16 cellular contexts compared by ENCODE assay signal in genomic region chr11:36454551-36454950, GRCh38. TPM values are rescaled to one million over a fixed set of nuclear protein-coding genes. Genes with fewer than 3 reads are reported as not detected.
DNase-seq lines count a peak whose midpoint lies in the region; ATAC-seq and TF ChIP-seq lines count a peak whose summit lies in the region.
"Had no signal": no experiment of that assay in that cellular context is flagged by ENCODE, and none has a peak within 500 bp of the region (broad histone marks: within the 10 kb centered on the region; RNA-seq: fewer than 3 reads in every experiment).

No MANE protein-coding gene starts in this region.

- no peak overlapping the region for H3K9ac ChIP-seq in neural progenitor cell

- intact Hi-C loops in right cardiac atrium (cut with DNase I), result no loop called here
- intact Hi-C loops in Right ventricle myocardium inferior (cut with DNase I), result no loop called here
- intact Hi-C loops in dendritic cell treated with granulocyte-macrophage colony-stimulating factor and Interleukin-4, amounts not matched to agents 40 ng/mL and 50 ng/mL, for 4 days (cut with micrococcal nuclease), result no loop called here
- intact Hi-C loops in upper lobe of right lung (cut with DNase I), result no loop called here

- H3K4me3 ChIP-seq in right cardiac atrium (ENCODE audit: low read length) (no peak overlapping the region), neural progenitor cell (peak overlapping the region; percentile 10), upper lobe of right lung (no peak overlapping the region), H7 (ENCODE audit: insufficient read depth, low read depth, low read length) (no peak overlapping the region)
- H3K4me3 ChIP-seq: adrenal gland had no signal

- H3K27me3 ChIP-seq in right cardiac atrium (ENCODE audit: control insufficient read depth, insufficient read depth) (no peaks in the 10 kb centered on the region), neural progenitor cell (no peaks in the 10 kb centered on the region), upper lobe of right lung (no peaks in the 10 kb centered on the region), H7 (ENCODE audit: control insufficient read depth, insufficient read depth, low read length) (no peaks in the 10 kb centered on the region)
- H3K27me3 ChIP-seq: adrenal gland had no signal

- H3K27ac ChIP-seq in right cardiac atrium (ENCODE audit: low read length), result no peak overlapping the region
- peak overlapping the region; percentile 92 for H3K27ac ChIP-seq in neural progenitor cell
- peak overlapping the region; percentile 76 for H3K27ac ChIP-seq in upper lobe of right lung

- H2AFZ ChIP-seq in neural progenitor cell (replicated peaks), result no peak overlapping the region

- H3K27ac Mint-ChIP-seq in dendritic cell treated with granulocyte-macrophage colony-stimulating factor and Interleukin-4, amounts not matched to agents 40 ng/mL and 50 ng/mL, for 4 days, result peak overlapping the region; percentile 37
- peak overlapping the region; percentile 99 for H3K27ac Mint-ChIP-seq in neural progenitor cell
- H3K27ac Mint-ChIP-seq: activated CD4-positive, alpha-beta T cell treated with anti-CD3 and anti-CD28 coated beads, Interleukin-2, amount 10 ng/mL, durations not matched to agents 7 days and 5 days; activated T-cell treated with anti-CD3 and anti-CD28 coated beads, Interleukin-2, amount 50 U/mL, for 72 hours had no signal

- no peaks in the 10 kb centered on the region for H3K9me3 Mint-ChIP-seq in dendritic cell treated with granulocyte-macrophage colony-stimulating factor and Interleukin-4, amounts not matched to agents 40 ng/mL and 50 ng/mL, for 4 days
- H3K9me3 Mint-ChIP-seq in neural progenitor cell, result no peaks in the 10 kb centered on the region
- H3K9me3 Mint-ChIP-seq: activated CD4-positive, alpha-beta T cell treated with anti-CD3 and anti-CD28 coated beads, Interleukin-2, amount 10 ng/mL, durations not matched to agents 7 days and 5 days; activated T-cell treated with anti-CD3 and anti-CD28 coated beads, Interleukin-2, amount 50 U/mL, for 72 hours; T-helper 1 cell treated with Interleukin-12 subunit alpha and Interleukin-12 subunit beta and Interleukin-4 antibody, amounts not matched to agents 30 μg/mL and 1 μg/mL, for 36 hours had no signal

- H3K36me3 Mint-ChIP-seq in dendritic cell treated with granulocyte-macrophage colony-stimulating factor and Interleukin-4, amounts not matched to agents 40 ng/mL and 50 ng/mL, for 4 days (ENCODE audit: low read depth), result no peaks in the 10 kb centered on the region
- peaks cover 31% of the 10 kb centered on the region for H3K36me3 Mint-ChIP-seq in neural progenitor cell

- H3K36me3 ChIP-seq in neural progenitor cell (no peaks in the 10 kb centered on the region), upper lobe of right lung (peaks cover 7% of the 10 kb centered on the region), H7 (replicated peaks; ENCODE audit: control insufficient read depth, insufficient read depth, low read length) (no peaks in the 10 kb centered on the region)
- H3K36me3 ChIP-seq: adrenal gland had no signal

- H4K20me1 ChIP-seq in neural progenitor cell (ENCODE audit: low read depth), result no peaks in the 10 kb centered on the region

- DNase-seq in right cardiac atrium (peak in 2 of 3 donors; percentile 61 to 64), Right ventricle myocardium inferior (ENCODE audit: missing footprints) (no peak), neural progenitor cell (ENCODE audit: low spot score) (no peak), upper lobe of right lung (no peak), H7 (no peak)
- DNase-seq: activated CD4-positive, alpha-beta T cell treated with anti-CD3 and anti-CD28 coated beads, Interleukin-2, amount 10 ng/mL, durations not matched to agents 7 days and 5 days; activated T-cell treated with anti-CD3 and anti-CD28 coated beads, Interleukin-2, amount 50 U/mL, for 72 hours; adrenal gland; foreskin melanocyte; left colon; NCI-H1105 treated with DMSO at 0.1 percent for 48 hours had no signal

- H3K4me1 Mint-ChIP-seq in dendritic cell treated with granulocyte-macrophage colony-stimulating factor and Interleukin-4, amounts not matched to agents 40 ng/mL and 50 ng/mL, for 4 days (ENCODE audit: low read depth), result peaks cover 53% of the 10 kb centered on the region
- H3K4me1 Mint-ChIP-seq in neural progenitor cell, result peaks cover 58% of the 10 kb centered on the region

- peaks cover 36% of the 10 kb centered on the region for H3F3A ChIP-seq in neural progenitor cell (ENCODE audit: low read depth)

- peaks cover 9% of the 10 kb centered on the region for H3K4me1 ChIP-seq in right cardiac atrium (ENCODE audit: control insufficient read depth, insufficient read depth, low read length)
- peaks cover 48% of the 10 kb centered on the region for H3K4me1 ChIP-seq in neural progenitor cell
- H3K4me1 ChIP-seq in upper lobe of right lung, result peaks cover 40% of the 10 kb centered on the region

- H3K9me3 ChIP-seq in right cardiac atrium (ENCODE audit: control insufficient read depth, low read length) (no peaks in the 10 kb centered on the region), neural progenitor cell (ENCODE audit: low read depth) (no peaks in the 10 kb centered on the region), upper lobe of right lung (no peaks in the 10 kb centered on the region)
- H3K9me3 ChIP-seq: adrenal gland had no signal

- no peak for TF ChIP-seq CTCF in neural progenitor cell (IDR thresholded peaks at IDR 0.05)
- TF ChIP-seq CTCF in upper lobe of right lung (IDR thresholded peaks at IDR 0.05), result no peak

- WGBS in right cardiac atrium, result 88% methylated on average over 18 of the region's 18 CpGs

- H3K79me2 ChIP-seq in neural progenitor cell (ENCODE audit: low read depth), result no peaks in the 10 kb centered on the region

- no peak overlapping the region for H3K4me3 Mint-ChIP-seq in dendritic cell treated with granulocyte-macrophage colony-stimulating factor and Interleukin-4, amounts not matched to agents 40 ng/mL and 50 ng/mL, for 4 days
- H3K4me3 Mint-ChIP-seq in neural progenitor cell, result peak overlapping the region; percentile 75
- H3K4me3 Mint-ChIP-seq: activated CD4-positive, alpha-beta T cell treated with anti-CD3 and anti-CD28 coated beads, Interleukin-2, amount 10 ng/mL, durations not matched to agents 7 days and 5 days; activated T-cell treated with anti-CD3 and anti-CD28 coated beads, Interleukin-2, amount 50 U/mL, for 72 hours; T-helper 1 cell treated with Interleukin-12 subunit alpha and Interleukin-12 subunit beta and Interleukin-4 antibody, amounts not matched to agents 30 μg/mL and 1 μg/mL, for 36 hours had no signal

- peaks cover 41% of the 10 kb centered on the region for H3K27me3 Mint-ChIP-seq in dendritic cell treated with granulocyte-macrophage colony-stimulating factor and Interleukin-4, amounts not matched to agents 40 ng/mL and 50 ng/mL, for 4 days
- peaks cover 9% of the 10 kb centered on the region for H3K27me3 Mint-ChIP-seq in neural progenitor cell (ENCODE audit: insufficient read depth, low read depth)
- H3K27me3 Mint-ChIP-seq: activated CD4-positive, alpha-beta T cell treated with anti-CD3 and anti-CD28 coated beads, Interleukin-2, amount 10 ng/mL, durations not matched to agents 7 days and 5 days had no signal

- no peak for ATAC-seq in right cardiac atrium
- no peak for ATAC-seq in Right ventricle myocardium inferior
- no peak for ATAC-seq in upper lobe of right lung
- ATAC-seq in HG02973 (IDR thresholded peaks at IDR 0.05; ENCODE audit: unreplicated experiment), result no peak
- no peak for ATAC-seq in GM21576 (IDR thresholded peaks at IDR 0.05; ENCODE audit: unreplicated experiment)
- ATAC-seq: activated T-cell treated with anti-CD3 and anti-CD28 coated beads, Interleukin-2, amount 50 U/mL, for 72 hours; Panc1 had no signal

- H3K4me2 ChIP-seq in neural progenitor cell, result peak overlapping the region; percentile 58

RNA-seq across cellular contexts. Expression of gene TRAF6, which starts 55.5 kb away (rescaled TPM):
- total RNA-seq in right cardiac atrium, result 10 to 100 TPM; 11.4 to 13.8 (median 11.8) TPM
- 4.1 TPM for polyA plus RNA-seq in right cardiac atrium
- 12.1 TPM for total RNA-seq in Right ventricle myocardium inferior
- 11.0 and 11.5 TPM in 2 replicates for total RNA-seq in neural progenitor cell (ENCODE audit: low replicate concordance)
- 13.5 TPM for total RNA-seq in upper lobe of right lung
- total RNA-seq in H7 (2014; rRNA removed; shearing (Covaris generic)), result 6.0 and 6.9 TPM in 2 replicates

Comparison
In these comparisons a context has a peak if more than half of its experiments do, and no peak if none do; other contexts are left out.
1. DNase-seq: peak in right cardiac atrium (2 of 3); none in Right ventricle myocardium inferior (single experiment), neural progenitor cell (single experiment), upper lobe of right lung (single experiment) and H7 (single experiment).